Comparison of ENCODE assay signal across 26 cellular contexts in the genomic region with DNA sequence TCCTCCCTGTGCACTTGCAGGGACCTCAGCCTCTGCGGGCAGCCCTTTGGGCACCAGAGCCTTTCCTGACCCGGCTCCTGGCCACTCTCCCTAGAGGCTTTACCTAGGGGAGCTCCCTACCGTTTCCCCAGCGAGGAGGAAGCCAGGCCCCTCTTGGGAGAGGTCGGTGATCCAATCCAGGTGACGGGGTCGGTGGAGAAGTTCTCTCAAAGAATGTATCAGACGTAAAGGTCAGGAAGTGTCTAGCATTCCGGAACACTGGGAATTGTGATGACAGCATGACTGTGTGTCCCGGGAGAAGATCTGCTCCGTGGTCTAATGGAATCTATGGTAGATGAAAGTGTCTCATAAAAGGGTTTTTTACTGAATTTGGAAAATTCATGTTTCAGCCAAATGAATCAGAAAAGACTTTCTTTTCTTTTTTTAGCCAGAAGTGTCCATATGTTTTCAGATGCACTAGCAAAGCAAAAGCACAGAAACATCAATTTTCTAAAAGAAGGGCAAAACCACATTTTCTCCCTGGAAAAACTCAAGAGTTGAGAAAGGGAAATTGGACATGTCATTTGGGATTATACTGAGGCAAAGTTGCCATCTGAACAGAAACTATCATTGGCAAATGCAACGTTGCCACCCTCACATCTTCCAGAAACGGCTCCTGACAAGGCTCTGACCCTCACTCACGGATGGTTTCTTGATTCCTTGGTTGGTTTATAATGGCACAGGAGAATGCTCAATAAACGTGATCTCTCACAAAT.
DNase-seq lines count a peak whose midpoint lies in the region; ATAC-seq, FAIRE-seq and TF ChIP-seq lines count a peak whose summit lies in the region.
"Had no signal": no experiment of that assay in that cellular context is flagged by ENCODE, and none has a peak within 500 bp of the region (broad histone marks: within the 10 kb centered on the region; RNA-seq: fewer than 3 reads in every experiment).

No MANE protein-coding gene starts in this region.

- H3K79me2 ChIP-seq in astrocyte (ENCODE audit: insufficient read depth, low read length), result no peaks in the 10 kb centered on the region

- H4K20me1 ChIP-seq in astrocyte (ENCODE audit: insufficient read depth, low read length), result no peaks in the 10 kb centered on the region

- no peak for FAIRE-seq in astrocyte (lab: Jason Lieb, UNC)
- FAIRE-seq: D721Med, urothelium cell line had no signal

- H3K4me1 ChIP-seq in astrocyte (ENCODE audit: insufficient read depth, low read length) (no peaks in the 10 kb centered on the region), suprapubic skin (peaks cover 12% of the 10 kb centered on the region)

- TF ChIP-seq POLR2A in suprapubic skin (IDR thresholded peaks at IDR 0.05), result no peak

- WGBS in suprapubic skin, result 53% methylated on average over 15 of the region's 15 CpGs

- H3K9me3 ChIP-seq in astrocyte (ENCODE audit: insufficient read depth, low read depth, low read length) (peaks cover 2% of the 10 kb centered on the region), suprapubic skin (no peaks in the 10 kb centered on the region)
- H3K9me3 ChIP-seq: esophagus squamous epithelium had no signal

- H3K9me3 Mint-ChIP-seq in astrocyte (ENCODE audit: unreplicated experiment), result no peaks in the 10 kb centered on the region
- H3K9me3 Mint-ChIP-seq: CD4-positive, CD25-positive, alpha-beta regulatory T cell; dendritic cell treated with granulocyte-macrophage colony-stimulating factor and Interleukin-4, amounts not matched to agents 40 ng/mL and 50 ng/mL, for 4 days had no signal

- H3K27me3 Mint-ChIP-seq in astrocyte (ENCODE audit: low read depth, unreplicated experiment), result no peaks in the 10 kb centered on the region
- H3K27me3 Mint-ChIP-seq: dendritic cell treated with granulocyte-macrophage colony-stimulating factor and Interleukin-4, amounts not matched to agents 40 ng/mL and 50 ng/mL, for 4 days had no signal

- intact Hi-C loops in left colon (cut with DNase I, micrococcal nuclease), result no loop called here

- H3K36me3 Mint-ChIP-seq in astrocyte (ENCODE audit: low read depth, unreplicated experiment), result no peaks in the 10 kb centered on the region
- H3K36me3 Mint-ChIP-seq: CD4-positive, CD25-positive, alpha-beta regulatory T cell had no signal

- ATAC-seq in HG02885 (IDR thresholded peaks at IDR 0.05; ENCODE audit: poor library complexity, unreplicated experiment) (no peak), left colon (no peak)
- ATAC-seq: activated CD8-positive, alpha-beta T cell treated with anti-CD3 and anti-CD28 coated beads, Interleukin-2, amount 10 ng/mL, durations not matched to agents 7 days and 5 days had no signal

- no peak overlapping the region for H3K9ac ChIP-seq in astrocyte (ENCODE audit: low read length)

- H3K27me3 ChIP-seq in astrocyte (ENCODE audit: insufficient read depth, low read length) (no peaks in the 10 kb centered on the region), suprapubic skin (no peaks in the 10 kb centered on the region)
- H3K27me3 ChIP-seq: esophagus squamous epithelium had no signal

- TF ChIP-seq CTCF in astrocyte (IDR thresholded peaks at IDR 0.05; ENCODE audit: insufficient read depth, low read depth, low read length) (no peak), suprapubic skin (IDR thresholded peaks at IDR 0.05) (no peak)

- no peak overlapping the region for H3K4me3 Mint-ChIP-seq in astrocyte (ENCODE audit: unreplicated experiment)
- H3K4me3 Mint-ChIP-seq: activated CD8-positive, alpha-beta T cell treated with anti-CD3 and anti-CD28 coated beads, Interleukin-2, amount 10 ng/mL, durations not matched to agents 7 days and 5 days; CD4-positive, CD25-positive, alpha-beta regulatory T cell; dendritic cell treated with granulocyte-macrophage colony-stimulating factor and Interleukin-4, amounts not matched to agents 40 ng/mL and 50 ng/mL, for 4 days; neural crest cell had no signal

- peak; percentile 69 for DNase-seq in GM03348 (ENCODE audit: low spot score)
- DNase-seq in astrocyte (ENCODE audit: low read depth), result peak; percentile 23
- peak; percentile 57 for DNase-seq in left kidney (ENCODE audit: low read depth, low spot score)
- DNase-seq in suprapubic skin (ENCODE audit: low spot score in 2 of 2), result no peak
- no peak for DNase-seq in left colon
- DNase-seq in germinal center (ENCODE audit: low spot score), result no peak
- DNase-seq: activated CD4-positive, alpha-beta T cell treated with anti-CD3 and anti-CD28 coated beads for 1 hour; activated CD8-positive, alpha-beta T cell treated with anti-CD3 and anti-CD28 coated beads, Interleukin-2, amount 10 ng/mL, durations not matched to agents 7 days and 5 days; activated effector memory CD4-positive, alpha-beta T cell treated with anti-CD3 and anti-CD28 coated beads, Interleukin-2, amount 50 U/mL, for 16 hours; activated T-cell treated with anti-CD3 and anti-CD28 coated beads for 4 hours; CD4-positive, CD25-positive, alpha-beta regulatory T cell; esophagus squamous epithelium; islet precursor cell; MM.1S; NCI-H1417; NCI-H2107; NCI-H446 treated with DMSO at 0.1 percent for 48 hours; SHP77; stimulated activated CD4-positive, alpha-beta T cell treated with anti-CD3 and anti-CD28 coated beads, Interleukin-2, amount 100 ng/mL, for 24 hours had no signal

- H3K4me2 ChIP-seq in astrocyte (ENCODE audit: low read length), result no peak overlapping the region

- peaks cover 11% of the 10 kb centered on the region for H3K4me1 Mint-ChIP-seq in astrocyte (ENCODE audit: low read depth, unreplicated experiment)
- H3K4me1 Mint-ChIP-seq: neural crest cell had no signal

- no peak for TF ChIP-seq EP300 in suprapubic skin (IDR thresholded peaks at IDR 0.05)

- peak overlapping the region; percentile 53 for H3K27ac Mint-ChIP-seq in astrocyte (ENCODE audit: unreplicated experiment)
- H3K27ac Mint-ChIP-seq: activated CD8-positive, alpha-beta T cell treated with anti-CD3 and anti-CD28 coated beads, Interleukin-2, amount 10 ng/mL, durations not matched to agents 7 days and 5 days; CD4-positive, CD25-positive, alpha-beta regulatory T cell; dendritic cell treated with granulocyte-macrophage colony-stimulating factor and Interleukin-4, amounts not matched to agents 40 ng/mL and 50 ng/mL, for 4 days; progenitor cell of endocrine pancreas had no signal

- no peak overlapping the region for H3K27ac ChIP-seq in astrocyte (ENCODE audit: low read depth, low read length)
- peak overlapping the region; percentile 66 for H3K27ac ChIP-seq in suprapubic skin
- H3K27ac ChIP-seq: esophagus squamous epithelium had no signal

- no peaks in the 10 kb centered on the region for H3K36me3 ChIP-seq in astrocyte (ENCODE audit: insufficient read depth, low read length)
- no peaks in the 10 kb centered on the region for H3K36me3 ChIP-seq in suprapubic skin
- H3K36me3 ChIP-seq: esophagus squamous epithelium had no signal

- H2AFZ ChIP-seq in astrocyte (ENCODE audit: low read depth, low read length), result no peak overlapping the region

- H3K4me3 ChIP-seq in astrocyte (ENCODE audit: insufficient read depth, low read depth, low read length) (no peak overlapping the region), suprapubic skin (no peak overlapping the region)
- H3K4me3 ChIP-seq: esophagus squamous epithelium, lung had no signal

Comparison
In these comparisons a context has a peak if more than half of its experiments do, and no peak if none do; other contexts are left out.
1. DNase-seq: peak in GM03348 (single experiment), astrocyte (single experiment) and left kidney (single experiment); none in suprapubic skin (0 of 2), left colon (0 of 2) and germinal center (single experiment).